In genomic region chr5:177392765-177393164, GRCh38 we compare ENCODE assay signal across 1 cellular context.
TF ChIP-seq lines count a peak whose summit lies in the region.

No MANE protein-coding gene starts in this region.

TF ChIP-seq in H1, 55 proteins besides CTCF, POLR2A, EP300 and RAD21:
- TF ChIP-seq BRCA1 (IDR thresholded peaks at IDR 0.05; ENCODE audit: low read depth, low read length), result no peak
- TF ChIP-seq MAX (IDR thresholded peaks at IDR 0.05), result no peak
- TF ChIP-seq HDAC6 (IDR thresholded peaks at IDR 0.05; ENCODE audit: low read depth, low read length), result no peak
- TF ChIP-seq BCL11A (IDR thresholded peaks at IDR 0.05; ENCODE audit: low read depth in 2 of 2, low read length in 2 of 2), result no peak
- no peak for TF ChIP-seq RXRA (IDR thresholded peaks at IDR 0.05; ENCODE audit: insufficient read depth, low read depth, low read length)
- no peak for TF ChIP-seq SAP30 (IDR thresholded peaks at IDR 0.05; ENCODE audit: insufficient read depth, insufficient replicate concordance, low read length)
- TF ChIP-seq CBX8 (IDR thresholded peaks at IDR 0.05; ENCODE audit: borderline replicate concordance, low read depth, low read length), result no peak
- TF ChIP-seq SP4 (IDR thresholded peaks at IDR 0.05; ENCODE audit: low read length), result no peak
- TF ChIP-seq TCF12 (IDR thresholded peaks at IDR 0.05; ENCODE audit: low read depth, low read length), result no peak
